In the genomic region with DNA sequence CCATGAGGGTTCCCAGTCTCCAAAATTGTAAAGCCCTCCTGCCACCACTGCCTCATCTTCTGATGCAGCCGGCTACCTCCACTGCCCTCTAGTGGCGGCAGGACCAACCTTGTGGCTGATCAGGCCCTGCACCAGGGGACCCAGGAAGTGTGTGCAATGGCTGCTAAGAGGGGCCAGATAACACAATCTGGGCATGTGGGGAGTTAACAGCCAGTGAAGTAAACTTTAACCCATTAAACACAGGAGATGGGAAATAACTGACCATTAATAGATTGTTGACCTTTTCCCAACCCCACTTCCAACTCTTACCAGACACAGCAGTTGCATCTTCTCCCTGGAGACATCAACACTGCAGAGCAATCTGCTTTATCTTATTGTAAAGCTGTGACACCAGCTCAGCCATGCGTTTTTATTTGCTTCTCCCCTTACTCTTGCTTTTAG, we compare ENCODE assay signal across 8 cellular contexts.
DNase-seq lines count a peak whose midpoint lies in the region; ATAC-seq lines count a peak whose summit lies in the region.

No MANE protein-coding gene starts in this region.

- H3K27ac Mint-ChIP-seq in activated naive CD4-positive, alpha-beta T cell treated with anti-CD3 and anti-CD28 coated beads, Interleukin-2, amount 10 ng/mL, durations not matched to agents 7 days and 5 days, result no peak overlapping the region

- no peaks in the 10 kb centered on the region for H3K9me3 Mint-ChIP-seq in activated naive CD4-positive, alpha-beta T cell treated with anti-CD3 and anti-CD28 coated beads, Interleukin-2, amount 10 ng/mL, durations not matched to agents 7 days and 5 days

- peaks cover 8% of the 10 kb centered on the region for H3K27me3 Mint-ChIP-seq in activated naive CD4-positive, alpha-beta T cell treated with anti-CD3 and anti-CD28 coated beads, Interleukin-2, amount 10 ng/mL, durations not matched to agents 7 days and 5 days

- ATAC-seq in GM21447 (IDR thresholded peaks at IDR 0.05; ENCODE audit: unreplicated experiment), result peak; percentile 99

- no peak overlapping the region for H3K4me3 Mint-ChIP-seq in activated naive CD4-positive, alpha-beta T cell treated with anti-CD3 and anti-CD28 coated beads, Interleukin-2, amount 10 ng/mL, durations not matched to agents 7 days and 5 days

- CTCF ChIA-PET in activated naive CD4-positive, alpha-beta T cell treated with anti-CD3 and anti-CD28 coated beads, Interleukin-2, amount 10 ng/mL, durations not matched to agents 7 days and 5 days (lab: Charles Lee), result interaction anchor here (0.7 to 2.8 kb wide), 3 partner anchors 20 to 898 kb away, joined by 3 to 19 read pairs (median 4); no protein-coding TSS in a partner anchor

- DNase-seq in G401 (ENCODE audit: low spot score) (peak; percentile 44), HPDE6-E6E7 (ENCODE audit: extremely low spot score) (peak; percentile 64), SHP77 (lab: John Stamatoyannopoulos, UW) (peak; percentile 32 to 55), iPS DF 4.7 (ENCODE audit: extremely low read depth, low spot score) (peak; percentile 68), pons (ENCODE audit: low spot score) (no peak)
- DNase-seq in activated naive CD4-positive, alpha-beta T cell treated with anti-CD3 and anti-CD28 coated beads, Interleukin-2, amount 10 ng/mL, durations not matched to agents 7 days and 5 days, result peak; percentile 76
- peak; percentile 56 for DNase-seq in stimulated activated CD4-positive, alpha-beta T cell treated with anti-CD3 and anti-CD28 coated beads, Interleukin-4, amount 100 ng/mL, for 1 hour

- H3K36me3 Mint-ChIP-seq in activated naive CD4-positive, alpha-beta T cell treated with anti-CD3 and anti-CD28 coated beads, Interleukin-2, amount 10 ng/mL, durations not matched to agents 7 days and 5 days, result no peaks in the 10 kb centered on the region

- H3K4me1 Mint-ChIP-seq in activated naive CD4-positive, alpha-beta T cell treated with anti-CD3 and anti-CD28 coated beads, Interleukin-2, amount 10 ng/mL, durations not matched to agents 7 days and 5 days, result no peaks in the 10 kb centered on the region

- in situ Hi-C loops in G401 (cut with HindIII; ENCODE audit: low sequenced_read_pairs), result no loop called here
